ENCODE assay signal across 29 cellular contexts in the genomic region with DNA sequence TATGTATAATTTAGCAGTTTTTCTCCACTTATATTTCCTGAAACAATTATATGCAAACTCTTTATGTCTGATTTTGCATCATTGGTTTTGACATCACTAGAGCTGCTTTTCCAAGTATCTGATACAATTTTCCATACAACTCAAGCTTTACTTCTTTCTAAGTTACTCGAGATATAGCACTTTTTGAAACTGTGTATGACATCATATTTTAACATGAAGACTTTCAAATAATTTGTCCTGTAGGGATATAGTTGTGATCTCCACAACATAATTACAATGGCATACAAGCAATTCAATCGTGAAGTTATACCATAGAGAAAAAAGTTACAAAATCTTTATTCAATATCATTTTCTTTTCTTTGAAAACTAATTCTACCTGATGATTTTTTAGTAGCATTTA.
"Had no signal": no experiment of that assay in that cellular context is flagged by ENCODE, and none has a peak within 500 bp of the region (broad histone marks: within the 10 kb centered on the region; RNA-seq: fewer than 3 reads in every experiment).

No MANE protein-coding gene starts in this region.

- H3K4me3 Mint-ChIP-seq: dendritic cell treated with granulocyte-macrophage colony-stimulating factor and Interleukin-4, amounts not matched to agents 40 ng/mL and 50 ng/mL, for 4 days; effector memory CD8-positive, alpha-beta T cell; endodermal cell had no signal

- H3K36me3 ChIP-seq: colonic mucosa, esophagus squamous epithelium, gastrocnemius medialis had no signal

- H3K27me3 ChIP-seq: colonic mucosa, dorsolateral prefrontal cortex, esophagus muscularis mucosa, esophagus squamous epithelium, foreskin keratinocyte, gastrocnemius medialis, gastroesophageal sphincter, heart left ventricle, heart right ventricle had no signal

- H3K4me1 ChIP-seq: colonic mucosa, esophagus muscularis mucosa, esophagus squamous epithelium, foreskin keratinocyte, gastrocnemius medialis, gastroesophageal sphincter, heart left ventricle, heart right ventricle had no signal

- H3K9me3 Mint-ChIP-seq: dendritic cell treated with granulocyte-macrophage colony-stimulating factor and Interleukin-4, amounts not matched to agents 40 ng/mL and 50 ng/mL, for 4 days; effector memory CD8-positive, alpha-beta T cell; endodermal cell had no signal

- DNase-seq: colonic mucosa; cortex of kidney; dermis blood vessel endothelial cell; dorsolateral prefrontal cortex; effector CD4-positive, alpha-beta T cell; effector CD8-positive, alpha-beta T cell; effector memory CD4-positive, alpha-beta T cell; effector memory CD8-positive, alpha-beta T cell; endodermal cell; erythroblast; esophagus squamous epithelium; foreskin fibroblast; foreskin keratinocyte; foreskin melanocyte; gastrocnemius medialis; glutamatergic neuron; head of caudate nucleus; heart left ventricle; heart right ventricle had no signal

- H3K27ac ChIP-seq: colonic mucosa, coronary artery, dorsolateral prefrontal cortex, epithelial cell of prostate, esophagus muscularis mucosa, esophagus squamous epithelium, foreskin keratinocyte, gastrocnemius medialis, gastroesophageal sphincter, heart left ventricle, heart right ventricle had no signal

- H3K27ac Mint-ChIP-seq: dendritic cell treated with granulocyte-macrophage colony-stimulating factor and Interleukin-4, amounts not matched to agents 40 ng/mL and 50 ng/mL, for 4 days; effector memory CD8-positive, alpha-beta T cell; endodermal cell had no signal

- H3K27me3 Mint-ChIP-seq: dendritic cell treated with granulocyte-macrophage colony-stimulating factor and Interleukin-4, amounts not matched to agents 40 ng/mL and 50 ng/mL, for 4 days had no signal

- H3K4me3 ChIP-seq: colonic mucosa, coronary artery, dorsolateral prefrontal cortex, esophagus muscularis mucosa, esophagus squamous epithelium, gastrocnemius medialis, gastroesophageal sphincter, heart left ventricle, heart right ventricle had no signal

- FAIRE-seq: colon, endometrium, endothelial cell of umbilical vein, frontal cortex had no signal

- ATAC-seq: effector memory CD8-positive, alpha-beta T cell; esophagus mucosa; foreskin keratinocyte; gastrocnemius medialis; gastroesophageal sphincter; heart left ventricle; heart right ventricle had no signal

- H3K9me3 ChIP-seq: colonic mucosa, esophagus muscularis mucosa, esophagus squamous epithelium, gastrocnemius medialis, gastroesophageal sphincter had no signal
